29 cellular contexts compared by ENCODE assay signal in genomic region chr20:60812561-60812960, GRCh38.
"Had no signal": no experiment of that assay in that cellular context is flagged by ENCODE, and none has a peak within 500 bp of the region (broad histone marks: within the 10 kb centered on the region; RNA-seq: fewer than 3 reads in every experiment).

No MANE protein-coding gene starts in this region.

- DNase-seq: Karpas-422, MM.1S, MV-4-11, NCI-H1092, NCI-H1105, NCI-H1417 treated with DMSO at 0.1 percent for 48 hours, NCI-H1436 treated with DMSO at 0.1 percent for 48 hours, NCI-H1694 treated with DMSO at 0.1 percent for 48 hours, NCI-H187 treated with DMSO at 0.1 percent for 48 hours, NCI-H2029, NCI-H2081, NCI-H2171 treated with DMSO at 0.1 percent for 48 hours, NCI-H2227 treated with DMSO at 0.1 percent for 48 hours, NCI-H345, NCI-H446, NCI-H510A treated with DMSO at 0.1 percent for 48 hours, NCI-H524 treated with DMSO at 0.1 percent for 48 hours, NCI-H526 treated with DMSO at 0.1 percent for 48 hours, NCI-H774, PC-9, SHP77, SIG-M5, SJCRH30 had no signal

- H3K27ac ChIP-seq: KMS-11, PC-9, RWPE1, SJCRH30, SK-N-MC had no signal

- H3K4me3 ChIP-seq: PC-9, SJCRH30, SK-N-MC had no signal

- H3K36me3 ChIP-seq: SJCRH30 had no signal

- H3K9me3 ChIP-seq: SJCRH30 had no signal

- H3K4me1 ChIP-seq: SJCRH30 had no signal

- ATAC-seq: Panc1, Right ventricle myocardium inferior, SK-N-SH treated with all-trans-retinoic acid at 6 μM for 48 hours had no signal
